ENCODE assay signal across 8 cellular contexts in the genomic region with DNA sequence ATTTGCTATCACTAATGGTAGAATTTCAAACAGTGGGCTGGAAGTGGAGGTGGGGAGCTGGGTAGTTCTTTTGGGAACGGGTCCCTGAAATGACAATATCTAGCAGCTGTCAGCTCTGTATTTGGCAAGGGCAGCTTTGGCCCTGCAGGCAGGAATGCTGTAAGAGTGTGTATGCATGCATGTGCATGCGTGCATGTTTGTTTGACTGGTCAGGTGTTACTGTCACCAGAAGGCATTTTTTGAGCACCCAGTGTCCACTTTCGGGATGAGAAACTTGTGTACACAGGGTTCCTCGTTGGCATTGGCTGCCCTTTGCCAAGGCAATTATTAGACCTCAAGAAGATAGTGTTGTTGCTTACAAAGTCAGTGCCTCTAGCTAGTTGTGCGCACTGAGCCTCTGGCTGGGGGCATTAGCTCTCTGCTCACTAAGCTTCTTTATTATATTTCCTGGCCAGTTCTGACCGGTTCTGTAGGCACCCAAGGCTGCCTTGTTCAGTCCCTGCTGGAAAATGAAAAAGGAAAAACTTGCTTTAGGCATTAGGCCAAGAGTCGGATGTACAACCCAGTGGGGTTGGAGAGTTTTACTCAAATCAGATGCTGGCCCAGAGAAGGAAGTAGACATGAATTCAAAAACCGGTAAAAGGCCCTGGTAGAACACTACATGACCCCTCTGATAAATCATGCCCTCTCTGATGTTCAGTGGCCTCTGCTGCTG. TPM values are rescaled to one million over a fixed set of nuclear protein-coding genes. Genes with fewer than 3 reads are reported as not detected.
DNase-seq lines count a peak whose midpoint lies in the region; ATAC-seq and TF ChIP-seq lines count a peak whose summit lies in the region.

No MANE protein-coding gene starts in this region.

- no peaks in the 10 kb centered on the region for H3K9me3 ChIP-seq in CD4-positive, alpha-beta T cell (ENCODE audit: control insufficient read depth, low read length)
- no peaks in the 10 kb centered on the region for H3K9me3 ChIP-seq in mammary epithelial cell (replicated peaks; ENCODE audit: insufficient read depth, low read length)

- H3K36me3 Mint-ChIP-seq in CD4-positive, alpha-beta T cell (ENCODE audit: low read depth): peaks cover 60% of the 10 kb centered on the region

- H3K27ac ChIP-seq in CD4-positive, alpha-beta T cell (ENCODE audit: low read depth, low read length): peak overlapping the region; percentile 94
- H3K27ac ChIP-seq in KMS-11: no peak overlapping the region
- no peak overlapping the region for H3K27ac ChIP-seq in mammary epithelial cell (ENCODE audit: insufficient read depth, low read depth, low read length)

- no peak for ATAC-seq in CD4-positive, alpha-beta T cell (ENCODE audit: poor library complexity)
- ATAC-seq in HG02571 (IDR thresholded peaks at IDR 0.05; ENCODE audit: unreplicated experiment): no peak

- H3K4me1 Mint-ChIP-seq in CD4-positive, alpha-beta T cell (ENCODE audit: low read depth): peaks cover 93% of the 10 kb centered on the region

- H4K20me1 ChIP-seq in KMS-11 (ENCODE audit: insufficient read depth) (no peaks in the 10 kb centered on the region), mammary epithelial cell (ENCODE audit: insufficient read depth, low read length) (no peaks in the 10 kb centered on the region)

- no peaks in the 10 kb centered on the region for H3K27me3 ChIP-seq in CD4-positive, alpha-beta T cell (ENCODE audit: control insufficient read depth, insufficient read depth, low read length)
- H3K27me3 ChIP-seq in KMS-11 (ENCODE audit: insufficient read depth, low read depth) (no peaks in the 10 kb centered on the region), mammary epithelial cell (ENCODE audit: insufficient read depth, low read length) (no peaks in the 10 kb centered on the region)

- peaks cover 64% of the 10 kb centered on the region for H3K4me1 ChIP-seq in KMS-11 (ENCODE audit: low read depth, poor library complexity, severe bottlenecking)
- H3K4me1 ChIP-seq in mammary epithelial cell (ENCODE audit: insufficient read depth, low read length): peaks cover 14% of the 10 kb centered on the region

- H2AFZ ChIP-seq in KMS-11 (ENCODE audit: low read depth): no peak overlapping the region
- H2AFZ ChIP-seq in mammary epithelial cell (ENCODE audit: low read depth, low read length): no peak overlapping the region

- H3K4me2 ChIP-seq in KMS-11 (peak overlapping the region; percentile 57), mammary epithelial cell (ENCODE audit: insufficient read depth, low read depth, low read length) (no peak overlapping the region)

- no TSS peak for BruUV-seq in mammary epithelial cell (replicated peaks; lab: Mats Ljungman, UMichigan)

- H3K27ac Mint-ChIP-seq in CD4-positive, alpha-beta T cell: peak overlapping the region; percentile 93

- dilution Hi-C loops in mammary epithelial cell (cut with HindIII; ENCODE audit: low sequenced_read_pairs): no loop called here

- in situ Hi-C loops in mammary epithelial cell (cut with MboI; ENCODE audit: low sequenced_read_pairs in 2 of 2): no loop called here

- H3K36me3 ChIP-seq in KMS-11 (ENCODE audit: insufficient read depth) (no peaks in the 10 kb centered on the region), mammary epithelial cell (ENCODE audit: insufficient read depth, low read length) (no peaks in the 10 kb centered on the region)

- H3K9ac ChIP-seq in KMS-11 (no peak overlapping the region), mammary epithelial cell (ENCODE audit: insufficient read depth, low read length) (no peak overlapping the region)

- no peaks in the 10 kb centered on the region for H3K9me3 Mint-ChIP-seq in CD4-positive, alpha-beta T cell

- no peak for DNase-seq in CD4-positive, alpha-beta T cell
- DNase-seq in mammary epithelial cell (no peak), myocyte (ENCODE audit: low read depth) (peak; percentile 50), ecto neural progenitor cell (ENCODE audit: low spot score) (no peak), HUDEP-2 (lab: John Stamatoyannopoulos, UW; ENCODE audit: unreplicated experiment in 76 of 76) (no peak), 8988T (no peak)

- no peak for TF ChIP-seq CTCF in CD4-positive, alpha-beta T cell (IDR thresholded peaks at IDR 0.05)
- TF ChIP-seq CTCF in KMS-11 (conservative IDR thresholded peaks at IDR 0.05; ENCODE audit: low read depth, low read length): no peak
- TF ChIP-seq CTCF in mammary epithelial cell (conservative IDR thresholded peaks at IDR 0.05 in 1 of 2, IDR thresholded peaks at IDR 0.05 in 1 of 2; ENCODE audit: extremely low read depth in 1 of 2, insufficient read depth in 1 of 2, low read depth in 1 of 2, low read length in 2 of 2): peak; percentile 5 to 50

- CTCF ChIA-PET in CD4-positive, alpha-beta T cell (lab: Charles Lee): interaction anchor here (1.2 to 2.4 kb wide), 5 partner anchors 11 to 119 kb away, joined by 3 to 6 read pairs (median 4); no protein-coding TSS in a partner anchor
- CTCF ChIA-PET in mammary epithelial cell (lab: Charles Lee; ENCODE audit: low non-redundant PET): no interaction called here

- H3K4me3 ChIP-seq in KMS-11 (IDR thresholded peaks at IDR 0.05; ENCODE audit: insufficient read depth, low read depth, low read length): no peak overlapping the region
- H3K4me3 ChIP-seq in mammary epithelial cell (replicated peaks in 1 of 3; ENCODE audit: insufficient read depth in 1 of 3, low read depth in 2 of 3, low read length in 3 of 3): no peak overlapping the region

- H3K27me3 Mint-ChIP-seq in CD4-positive, alpha-beta T cell: no peaks in the 10 kb centered on the region

- intact Hi-C loops in CD4-positive, alpha-beta T cell (cut with DNase I, micrococcal nuclease): loop anchor here (2.0 to 5.0 kb wide), 6 partner anchors 15 to 474 kb away; a partner anchor contains a TSS
- intact Hi-C loops in mammary epithelial cell (cut with micrococcal nuclease): loop anchor here (5.0 kb wide), 2 partner anchors 121 to 194 kb away; a partner anchor contains a TSS

- H3K79me2 ChIP-seq in KMS-11 (ENCODE audit: insufficient read depth, low read depth) (peaks cover 43% of the 10 kb centered on the region), mammary epithelial cell (ENCODE audit: insufficient read depth, low read length) (no peaks in the 10 kb centered on the region)

- POLR2A ChIA-PET in CD4-positive, alpha-beta T cell (lab: Charles Lee): interaction anchor here (0.6 to 9.6 kb wide), 10 partner anchors 10 to 125 kb away, joined by 3 to 123 read pairs (median 10); a partner anchor contains a TSS

- 34% methylated on average over 8 of the region's 8 CpGs for WGBS in mammary epithelial cell (ENCODE audit: low coverage, missing lambda C conversion rate)

- peak overlapping the region; percentile 95 for H3K4me3 Mint-ChIP-seq in CD4-positive, alpha-beta T cell

RNA-seq across cellular contexts. Expression of a gene that starts 2.0 kb away (rescaled TPM):
- total RNA-seq in CD4-positive, alpha-beta T cell: 100 to 1,000 TPM; 271 to 287 TPM
- total RNA-seq in mammary epithelial cell (10 to 100 TPM in 1 of 2 donors, 1 to 10 TPM in 1; 5.5 to 16.0 TPM), myocyte (5.5 and 5.6 TPM in 2 replicates)
- polyA plus RNA-seq in mammary epithelial cell: 5.8 TPM
- 10.1 TPM for polyA minus RNA-seq in mammary epithelial cell
- 8.8 TPM for polyA plus RNA-seq in myocyte (2012)

Comparison
In these comparisons a context has a peak if more than half of its experiments do, and no peak if none do; other contexts are left out.
1. CTCF ChIP-seq: peak in mammary epithelial cell (2 of 2); none in CD4-positive, alpha-beta T cell (single experiment) and KMS-11 (single experiment).
2. RNA of a gene that starts 2.0 kb away (total RNA-seq): 271 to 287 TPM in CD4-positive, alpha-beta T cell; 5.5 to 16.0 TPM in mammary epithelial cell and 5.5 to 5.6 TPM in myocyte; every median in the first group is over 10 times any median in the second.